8 cellular contexts compared by ENCODE assay signal in the genomic region with DNA sequence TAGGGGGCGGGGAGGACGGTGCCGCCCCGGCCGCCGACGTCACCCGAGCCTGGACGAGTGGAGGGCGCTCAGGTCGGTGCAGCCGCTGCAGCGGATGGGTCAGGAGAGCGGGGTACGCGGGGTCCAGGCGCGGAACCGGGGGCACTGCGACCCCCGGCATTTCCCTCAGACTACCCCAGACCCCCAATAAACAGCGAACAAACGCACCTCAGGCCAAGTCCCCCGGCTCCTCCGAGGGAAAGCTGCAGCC.
A peak's percentile ranks its signal among the peaks of the same experiment; 100 is the strongest.
DNase-seq lines count a peak whose midpoint lies in the region; ATAC-seq, FAIRE-seq and TF ChIP-seq lines count a peak whose summit lies in the region.

No MANE protein-coding gene starts in this region.

- H3K4me3 ChIP-seq in HUES6 (ENCODE audit: low read depth, low read length) (peak overlapping the region; percentile 80), brain microvascular endothelial cell (ENCODE audit: low read depth, low read length) (peak overlapping the region; percentile 62), HepG2 (replicated peaks in 1 of 3; ENCODE audit: insufficient read depth in 1 of 3, low read depth in 2 of 3, low read length in 3 of 3) (peak overlapping the region; percentile 72 to 86 (median 81)), testis (peak overlapping the region; percentile 57 to 81)

- TF ChIP-seq POLR2A in GM12892 (IDR thresholded peaks at IDR 0.05; ENCODE audit: low read depth, low read length): no peak
- TF ChIP-seq POLR2A in HepG2 (IDR thresholded peaks at IDR 0.05; ENCODE audit: insufficient read depth in 1 of 2, low read depth in 2 of 2, low read length in 2 of 2): no peak
- TF ChIP-seq POLR2A in testis (IDR thresholded peaks at IDR 0.05): no peak

- in situ Hi-C loops in brain microvascular endothelial cell (cut with HindIII; ENCODE audit: low pct_ligation_motif_present, low sequenced_read_pairs): no loop called here
- in situ Hi-C loops in HepG2 (cut with HindIII; ENCODE audit: extremely low pct_ligation_motif_present, low pct_unique_long_range_greater_than_20kb): no loop called here

- H3K36me3 ChIP-seq in HUES6 (ENCODE audit: control insufficient read depth, insufficient read depth, low read length) (no peaks in the 10 kb centered on the region), brain microvascular endothelial cell (replicated peaks) (no peaks in the 10 kb centered on the region), HepG2 (replicated peaks in 1 of 2; ENCODE audit: control insufficient read depth in 1 of 2, insufficient read depth in 2 of 2, low read length in 2 of 2) (no peaks in the 10 kb centered on the region), testis (ENCODE audit: low read depth, missing control alignments) (no peaks in the 10 kb centered on the region)

- TF ChIP-seq CTCF in brain microvascular endothelial cell (IDR thresholded peaks at IDR 0.05; ENCODE audit: low read depth, low read length, missing control alignments) (no peak), HepG2 (CRISPR knock-in tag; IDR thresholded peaks at IDR 0.05) (no peak), testis (IDR thresholded peaks at IDR 0.05) (no peak)

- no CpG with 5 or more reads among the region's 25 CpGs for WGBS in HepG2 (ENCODE audit: low lambda C conversion rate)
- WGBS in testis, 2 donors: 0% methylated on average over 19 of the region's 25 CpGs; no CpG with 5 or more reads in 1 of the 2 donors

- H3K4me1 ChIP-seq in HUES6 (ENCODE audit: control insufficient read depth, insufficient read depth, low read length) (peaks cover 26% of the 10 kb centered on the region), HepG2 (ENCODE audit: insufficient read depth, low read length) (peaks cover 52% of the 10 kb centered on the region), testis (peaks cover 9% of the 10 kb centered on the region)

- ATAC-seq in HepG2 (peak; percentile 27), GM19328 (IDR thresholded peaks at IDR 0.05; ENCODE audit: unreplicated experiment) (no peak)

- H3K27me3 ChIP-seq in HUES6 (ENCODE audit: control insufficient read depth, insufficient read depth, low read length) (peaks cover 3% of the 10 kb centered on the region; the same call in 1 of the 2 replicates), brain microvascular endothelial cell (replicated peaks) (no peaks in the 10 kb centered on the region), HepG2 (ENCODE audit: control insufficient read depth in 1 of 2, insufficient read depth in 2 of 2, low read length in 2 of 2) (no peaks in the 10 kb centered on the region), testis (no peaks in the 10 kb centered on the region)

- no peak overlapping the region for H2AFZ ChIP-seq in HepG2 (ENCODE audit: low read length)

- intact Hi-C loops in HepG2 (cut with micrococcal nuclease; ENCODE audit: unreplicated experiment): no loop called here
- intact Hi-C loops in testis (cut with DNase I; ENCODE audit: low total_unique reads): no loop called here

- POLR2A ChIA-PET in HepG2 (lab: Yijun Ruan, JAX): interaction anchor here (1.4 to 3.3 kb wide), 3 partner anchors 26 to 153 kb away, joined by 5 to 29 read pairs (median 15); a partner anchor contains a TSS

- no peak overlapping the region; the same call in 1 of the 2 replicates for H3K27ac ChIP-seq in HUES6 (ENCODE audit: low read depth, low read length)
- H3K27ac ChIP-seq in brain microvascular endothelial cell: no peak overlapping the region
- peak overlapping the region; percentile 42 for H3K27ac ChIP-seq in HepG2 (ENCODE audit: extremely low read length, insufficient read depth, low read length)
- peak overlapping the region; percentile 61 to 71 for H3K27ac ChIP-seq in testis

- TF ChIP-seq RAD21 in HepG2 (CRISPR knock-in tag; IDR thresholded peaks at IDR 0.05): no peak

- no TSS peak for BruUV-seq in HepG2 (replicated peaks; lab: Mats Ljungman, UMichigan)

- peaks cover 13% of the 10 kb centered on the region; the same call in 1 of the 2 replicates for H4K20me1 ChIP-seq in HepG2 (ENCODE audit: insufficient read depth, low read length)

- DNase-seq in GM12892 (ENCODE audit: insufficient read length): peak; percentile 56
- DNase-seq in brain microvascular endothelial cell: no peak
- DNase-seq in HepG2 (ENCODE audit: low spot score): no peak
- peak; percentile 57 for DNase-seq in testis
- no peak for DNase-seq in COLO829 (ENCODE audit: low spot score)
- no peak for DNase-seq in MV-4-11 (lab: John Stamatoyannopoulos, UW)

- FAIRE-seq in GM12892 (lab: Jason Lieb, UNC) (no peak), HepG2 (lab: Jason Lieb, UNC) (no peak)

- H3K9me3 ChIP-seq in HUES6 (ENCODE audit: control insufficient read depth, insufficient read depth, low read depth, low read length) (no peaks in the 10 kb centered on the region), HepG2 (ENCODE audit: low read length) (no peaks in the 10 kb centered on the region), testis (no peaks in the 10 kb centered on the region)

- CTCF ChIA-PET in HepG2 (lab: Yijun Ruan, JAX; ENCODE audit: low intra/inter-chr PET ratio, low total read pairs): interaction anchor here (1.9 kb wide), 1 partner anchor 10 kb away, joined by 7 read pairs; no protein-coding TSS in a partner anchor

- H3K4me2 ChIP-seq in HepG2 (ENCODE audit: low read depth, low read length): peak overlapping the region; percentile 80

- H3K9ac ChIP-seq in HUES6 (ENCODE audit: low read length) (peak overlapping the region; percentile 62), HepG2 (ENCODE audit: insufficient read depth, low read depth, low read length) (peak overlapping the region; percentile 52)

- no peaks in the 10 kb centered on the region for H3K79me2 ChIP-seq in HepG2 (ENCODE audit: insufficient read depth, low read length)

- no peak for TF ChIP-seq EP300 in HepG2 (IDR thresholded peaks at IDR 0.05; ENCODE audit: low read depth in 2 of 2, low read length in 2 of 2)
- no peak for TF ChIP-seq EP300 in HepG2 (CRISPR knock-in tag; IDR thresholded peaks at IDR 0.05; ENCODE audit: borderline replicate concordance)

TF ChIP-seq in HepG2, 621 proteins besides CTCF, POLR2A, EP300 and RAD21 (continues in another document):
- no peak for TF ChIP-seq ESRRA (CRISPR knock-in tag; IDR thresholded peaks at IDR 0.05; ENCODE audit: low read depth)
- TF ChIP-seq, protein P1, sequence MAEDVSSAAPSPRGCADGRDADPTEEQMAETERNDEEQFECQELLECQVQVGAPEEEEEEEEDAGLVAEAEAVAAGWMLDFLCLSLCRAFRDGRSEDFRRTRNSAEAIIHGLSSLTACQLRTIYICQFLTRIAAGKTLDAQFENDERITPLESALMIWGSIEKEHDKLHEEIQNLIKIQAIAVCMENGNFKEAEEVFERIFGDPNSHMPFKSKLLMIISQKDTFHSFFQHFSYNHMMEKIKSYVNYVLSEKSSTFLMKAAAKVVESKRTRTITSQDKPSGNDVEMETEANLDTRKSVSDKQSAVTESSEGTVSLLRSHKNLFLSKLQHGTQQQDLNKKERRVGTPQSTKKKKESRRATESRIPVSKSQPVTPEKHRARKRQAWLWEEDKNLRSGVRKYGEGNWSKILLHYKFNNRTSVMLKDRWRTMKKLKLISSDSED (CRISPR knock-in tag; IDR thresholded peaks at IDR 0.05): 0 out of 2 replicates have a peak, but pooled peaks have one; percentile 13
- TF ChIP-seq, protein P2, sequence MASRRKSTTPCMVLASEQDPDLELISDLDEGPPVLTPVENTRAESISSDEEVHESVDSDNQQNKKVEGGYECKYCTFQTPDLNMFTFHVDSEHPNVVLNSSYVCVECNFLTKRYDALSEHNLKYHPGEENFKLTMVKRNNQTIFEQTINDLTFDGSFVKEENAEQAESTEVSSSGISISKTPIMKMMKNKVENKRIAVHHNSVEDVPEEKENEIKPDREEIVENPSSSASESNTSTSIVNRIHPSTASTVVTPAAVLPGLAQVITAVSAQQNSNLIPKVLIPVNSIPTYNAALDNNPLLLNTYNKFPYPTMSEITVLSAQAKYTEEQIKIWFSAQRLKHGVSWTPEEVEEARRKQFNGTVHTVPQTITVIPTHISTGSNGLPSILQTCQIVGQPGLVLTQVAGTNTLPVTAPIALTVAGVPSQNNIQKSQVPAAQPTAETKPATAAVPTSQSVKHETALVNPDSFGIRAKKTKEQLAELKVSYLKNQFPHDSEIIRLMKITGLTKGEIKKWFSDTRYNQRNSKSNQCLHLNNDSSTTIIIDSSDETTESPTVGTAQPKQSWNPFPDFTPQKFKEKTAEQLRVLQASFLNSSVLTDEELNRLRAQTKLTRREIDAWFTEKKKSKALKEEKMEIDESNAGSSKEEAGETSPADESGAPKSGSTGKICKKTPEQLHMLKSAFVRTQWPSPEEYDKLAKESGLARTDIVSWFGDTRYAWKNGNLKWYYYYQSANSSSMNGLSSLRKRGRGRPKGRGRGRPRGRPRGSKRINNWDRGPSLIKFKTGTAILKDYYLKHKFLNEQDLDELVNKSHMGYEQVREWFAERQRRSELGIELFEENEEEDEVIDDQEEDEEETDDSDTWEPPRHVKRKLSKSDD (CRISPR knock-in tag; IDR thresholded peaks at IDR 0.05; ENCODE audit: low read depth): 0 out of 2 replicates have a peak, but pooled peaks have one; percentile 6

Comparison
In these comparisons a context has a peak if more than half of its experiments do, and no peak if none do; other contexts are left out.
1. DNase-seq: peak in GM12892 (single experiment) and testis (single experiment); none in brain microvascular endothelial cell (single experiment), HepG2 (single experiment), COLO829 (single experiment) and MV-4-11 (single experiment).
2. H3K27ac ChIP-seq: peak in HepG2 (single experiment) and testis (2 of 2); none in HUES6 (single experiment) and brain microvascular endothelial cell (single experiment).
3. Peak in every context shown above with its lines, with median percentiles within 50 percentile points of each other: H3K4me3 ChIP-seq.